1 cellular context compared by ENCODE assay signal in the genomic region with DNA sequence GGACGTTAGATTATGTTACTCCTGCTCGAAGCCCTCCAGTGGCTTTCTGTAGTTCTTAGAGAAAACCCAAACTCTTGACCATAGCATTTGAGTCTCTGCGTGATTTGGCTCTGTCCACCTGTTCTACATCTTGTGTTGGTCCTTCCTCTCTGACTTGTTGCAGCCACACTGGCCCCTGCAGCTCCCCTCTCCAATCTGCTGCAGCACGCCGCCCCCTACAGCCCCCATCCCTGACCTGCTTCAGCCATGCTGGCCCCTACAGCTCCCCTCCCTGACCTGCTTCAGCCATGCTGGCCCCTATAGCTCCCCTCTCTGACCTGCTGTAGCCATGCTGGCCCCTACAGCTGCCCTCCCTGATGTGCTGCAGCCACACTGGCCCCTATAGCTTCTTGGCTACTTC.
TF ChIP-seq lines count a peak whose summit lies in the region.

No MANE protein-coding gene starts in this region.

TF ChIP-seq in WTC11, 78 proteins besides CTCF, POLR2A, EP300 and RAD21 (continued from another document):
- TF ChIP-seq, protein P1, sequence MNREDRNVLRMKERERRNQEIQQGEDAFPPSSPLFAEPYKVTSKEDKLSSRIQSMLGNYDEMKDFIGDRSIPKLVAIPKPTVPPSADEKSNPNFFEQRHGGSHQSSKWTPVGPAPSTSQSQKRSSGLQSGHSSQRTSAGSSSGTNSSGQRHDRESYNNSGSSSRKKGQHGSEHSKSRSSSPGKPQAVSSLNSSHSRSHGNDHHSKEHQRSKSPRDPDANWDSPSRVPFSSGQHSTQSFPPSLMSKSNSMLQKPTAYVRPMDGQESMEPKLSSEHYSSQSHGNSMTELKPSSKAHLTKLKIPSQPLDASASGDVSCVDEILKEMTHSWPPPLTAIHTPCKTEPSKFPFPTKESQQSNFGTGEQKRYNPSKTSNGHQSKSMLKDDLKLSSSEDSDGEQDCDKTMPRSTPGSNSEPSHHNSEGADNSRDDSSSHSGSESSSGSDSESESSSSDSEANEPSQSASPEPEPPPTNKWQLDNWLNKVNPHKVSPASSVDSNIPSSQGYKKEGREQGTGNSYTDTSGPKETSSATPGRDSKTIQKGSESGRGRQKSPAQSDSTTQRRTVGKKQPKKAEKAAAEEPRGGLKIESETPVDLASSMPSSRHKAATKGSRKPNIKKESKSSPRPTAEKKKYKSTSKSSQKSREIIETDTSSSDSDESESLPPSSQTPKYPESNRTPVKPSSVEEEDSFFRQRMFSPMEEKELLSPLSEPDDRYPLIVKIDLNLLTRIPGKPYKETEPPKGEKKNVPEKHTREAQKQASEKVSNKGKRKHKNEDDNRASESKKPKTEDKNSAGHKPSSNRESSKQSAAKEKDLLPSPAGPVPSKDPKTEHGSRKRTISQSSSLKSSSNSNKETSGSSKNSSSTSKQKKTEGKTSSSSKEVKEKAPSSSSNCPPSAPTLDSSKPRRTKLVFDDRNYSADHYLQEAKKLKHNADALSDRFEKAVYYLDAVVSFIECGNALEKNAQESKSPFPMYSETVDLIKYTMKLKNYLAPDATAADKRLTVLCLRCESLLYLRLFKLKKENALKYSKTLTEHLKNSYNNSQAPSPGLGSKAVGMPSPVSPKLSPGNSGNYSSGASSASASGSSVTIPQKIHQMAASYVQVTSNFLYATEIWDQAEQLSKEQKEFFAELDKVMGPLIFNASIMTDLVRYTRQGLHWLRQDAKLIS (CRISPR knock-in tag; IDR thresholded peaks at IDR 0.05; ENCODE audit: borderline replicate concordance), result no peak
- no peak for TF ChIP-seq NFE2L1 (CRISPR knock-in tag; IDR thresholded peaks at IDR 0.05)
- TF ChIP-seq, protein P2, sequence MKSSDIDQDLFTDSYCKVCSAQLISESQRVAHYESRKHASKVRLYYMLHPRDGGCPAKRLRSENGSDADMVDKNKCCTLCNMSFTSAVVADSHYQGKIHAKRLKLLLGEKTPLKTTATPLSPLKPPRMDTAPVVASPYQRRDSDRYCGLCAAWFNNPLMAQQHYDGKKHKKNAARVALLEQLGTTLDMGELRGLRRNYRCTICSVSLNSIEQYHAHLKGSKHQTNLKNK (CRISPR knock-in tag; IDR thresholded peaks at IDR 0.05), result no peak
- TF ChIP-seq NR3C1 (CRISPR knock-in tag; conservative IDR thresholded peaks at IDR 0.05; ENCODE audit: low read depth), result no peak
- no peak for TF ChIP-seq CREM (CRISPR knock-in tag; IDR thresholded peaks at IDR 0.05)
- TF ChIP-seq ZNF232 (CRISPR knock-in tag; IDR thresholded peaks at IDR 0.05), result no peak
- TF ChIP-seq, protein P3, sequence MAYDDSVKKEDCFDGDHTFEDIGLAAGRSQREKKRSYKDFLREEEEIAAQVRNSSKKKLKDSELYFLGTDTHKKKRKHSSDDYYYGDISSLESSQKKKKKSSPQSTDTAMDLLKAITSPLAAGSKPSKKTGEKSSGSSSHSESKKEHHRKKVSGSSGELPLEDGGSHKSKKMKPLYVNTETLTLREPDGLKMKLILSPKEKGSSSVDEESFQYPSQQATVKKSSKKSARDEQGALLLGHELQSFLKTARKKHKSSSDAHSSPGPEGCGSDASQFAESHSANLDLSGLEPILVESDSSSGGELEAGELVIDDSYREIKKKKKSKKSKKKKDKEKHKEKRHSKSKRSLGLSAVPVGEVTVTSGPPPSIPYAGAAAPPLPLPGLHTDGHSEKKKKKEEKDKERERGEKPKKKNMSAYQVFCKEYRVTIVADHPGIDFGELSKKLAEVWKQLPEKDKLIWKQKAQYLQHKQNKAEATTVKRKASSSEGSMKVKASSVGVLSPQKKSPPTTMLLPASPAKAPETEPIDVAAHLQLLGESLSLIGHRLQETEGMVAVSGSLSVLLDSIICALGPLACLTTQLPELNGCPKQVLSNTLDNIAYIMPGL (CRISPR knock-in tag; IDR thresholded peaks at IDR 0.05), result no peak
- TF ChIP-seq FOXK1 (CRISPR knock-in tag; IDR thresholded peaks at IDR 0.05), result no peak
- TF ChIP-seq ZNF416 (CRISPR knock-in tag; IDR thresholded peaks at IDR 0.05), result no peak
